ENCODE assay signal across 9 cellular contexts in genomic region chr4:144021336-144021990, GRCh38. TPM values are rescaled to one million over a fixed set of nuclear protein-coding genes. Genes with fewer than 3 reads are reported as not detected.
DNase-seq lines count a peak whose midpoint lies in the region; ATAC-seq and TF ChIP-seq lines count a peak whose summit lies in the region.
"Not testable (repeated sequence)": the region's sequence is repeated elsewhere in the genome, so short reads cannot be mapped to it uniquely, and the experiment has no call there.
"Had no signal": no experiment of that assay in that cellular context is flagged by ENCODE, and none has a peak within 500 bp of the region (broad histone marks: within the 10 kb centered on the region; RNA-seq: fewer than 3 reads in every experiment).

No MANE protein-coding gene starts in this region.

- H3K4me3 Mint-ChIP-seq in activated T-cell treated with anti-CD3 and anti-CD28 coated beads, Interleukin-2, amount 50 U/mL, for 72 hours = not testable (repeated sequence)

- not testable (repeated sequence) for H3K27me3 Mint-ChIP-seq in activated T-cell treated with anti-CD3 and anti-CD28 coated beads, Interleukin-2, amount 50 U/mL, for 72 hours (ENCODE audit: low read depth)

- H3K4me1 ChIP-seq in mucosa of descending colon (ENCODE audit: low read depth) = not testable (repeated sequence)

- peak; percentile 54 for TF ChIP-seq CTCF in fibroblast of the aortic adventitia (IDR thresholded peaks at IDR 0.05; ENCODE audit: insufficient read depth, low read length)
- peak; percentile 29 for TF ChIP-seq CTCF in mucosa of descending colon (IDR thresholded peaks at IDR 0.05)

- not testable (repeated sequence) for H3K36me3 ChIP-seq in mucosa of descending colon (ENCODE audit: low read depth)

- intact Hi-C loops in mucosa of descending colon (cut with DNase I, micrococcal nuclease) = not testable (repeated sequence)

- H3K9me3 Mint-ChIP-seq in activated T-cell treated with anti-CD3 and anti-CD28 coated beads, Interleukin-2, amount 50 U/mL, for 72 hours = not testable (repeated sequence)

- DNase-seq in GDM1 (lab: John Stamatoyannopoulos, UW) (peak; percentile 41), NCI-H345 treated with DMSO at 0.1 percent for 48 hours (lab: John Stamatoyannopoulos, UW; ENCODE audit: unreplicated experiment) (peak; percentile 17), fibroblast of the aortic adventitia (ENCODE audit: low read depth) (peak; percentile 7), mucosa of descending colon (peak in 1 of 3 donors; percentile 2)
- peak; percentile 0 to 1 for DNase-seq in activated T-cell treated with anti-CD3 and anti-CD28 coated beads, Interleukin-2, amount 50 U/mL, for 72 hours

- not testable (repeated sequence) for H3K9me3 ChIP-seq in mucosa of descending colon

- not testable (repeated sequence) for H3K4me3 ChIP-seq in fibroblast of the aortic adventitia (ENCODE audit: low read depth, low read length); mucosa of descending colon

- ATAC-seq in GM21447 (IDR thresholded peaks at IDR 0.05; ENCODE audit: unreplicated experiment) (peak; percentile 81), HG03378 (IDR thresholded peaks at IDR 0.05; ENCODE audit: unreplicated experiment) (peak; percentile 63), mucosa of descending colon (peak; percentile 67)
- ATAC-seq in activated T-cell treated with anti-CD3 and anti-CD28 coated beads, Interleukin-2, amount 50 U/mL, for 72 hours (replicated peaks in 1 of 2) = peak; percentile 62

- H3K27ac Mint-ChIP-seq in activated T-cell treated with anti-CD3 and anti-CD28 coated beads, Interleukin-2, amount 50 U/mL, for 72 hours = not testable (repeated sequence)

- not testable (repeated sequence) for H3K4me1 Mint-ChIP-seq in activated T-cell treated with anti-CD3 and anti-CD28 coated beads, Interleukin-2, amount 50 U/mL, for 72 hours (ENCODE audit: low read depth)

- H3K36me3 Mint-ChIP-seq in activated T-cell treated with anti-CD3 and anti-CD28 coated beads, Interleukin-2, amount 50 U/mL, for 72 hours (ENCODE audit: insufficient read depth in 2 of 2) = not testable (repeated sequence)

RNA-seq across cellular contexts. Expression of gene GYPB, which starts 2.3 kb away (rescaled TPM):
- not detected for total RNA-seq in activated T-cell treated with anti-CD3 and anti-CD28 coated beads, Interleukin-2, amount 50 U/mL, for 72 hours
- not detected in 2 replicates for total RNA-seq in fibroblast of the aortic adventitia (ENCODE audit: low replicate concordance)
- not detected for total RNA-seq in mucosa of descending colon
- total RNA-seq: activated T-cell treated with anti-CD3 and anti-CD28 coated beads, Interleukin-2, amount 50 U/mL, for 4 hours; T-cell had no signal
